8 cellular contexts compared by ENCODE assay signal in genomic region chr10:103504181-103504783, GRCh38. TPM values are rescaled to one million over a fixed set of nuclear protein-coding genes. Genes with fewer than 3 reads are reported as not detected.
DNase-seq lines count a peak whose midpoint lies in the region; ATAC-seq and TF ChIP-seq lines count a peak whose summit lies in the region.

No MANE protein-coding gene starts in this region.

- H3K4me1 Mint-ChIP-seq in stimulated activated memory B cell treated with anti-CD40 and anti-IgM and Interleukin-4, amounts not matched to agents 10 μg/mL and 1 μg/mL and 100 μg/mL, for 72 hours = peaks cover 6% of the 10 kb centered on the region

- TF ChIP-seq CTCF in AG09309 (IDR thresholded peaks at IDR 0.05; ENCODE audit: control insufficient read depth, insufficient read depth, low read depth, low read length, missing control alignments) (no peak), fibroblast of villous mesenchyme (IDR thresholded peaks at IDR 0.05; ENCODE audit: insufficient read depth, low read depth, low read length) (no peak)

- no peaks in the 10 kb centered on the region for H3K9me3 Mint-ChIP-seq in stimulated activated memory B cell treated with anti-CD40 and anti-IgM and Interleukin-4, amounts not matched to agents 10 μg/mL and 1 μg/mL and 100 μg/mL, for 72 hours

- peak; percentile 39 for DNase-seq in AG09309 (ENCODE audit: low read depth)
- DNase-seq in HK-2 (ENCODE audit: unreplicated experiment) = peak; percentile 92
- DNase-seq in activated CD4-positive, alpha-beta T cell treated with anti-CD3 and anti-CD28 coated beads, Interleukin-2, amount 50 U/mL, for 4 hours = peak; percentile 19 to 31
- DNase-seq in fibroblast of villous mesenchyme (ENCODE audit: low read depth) = peak; percentile 97
- no peak for DNase-seq in pons (ENCODE audit: low spot score)
- no peak for DNase-seq in GF-D8 (lab: John Stamatoyannopoulos, UW)
- DNase-seq in NCI-H2081 (lab: John Stamatoyannopoulos, UW) = no peak

- peak; percentile 62 for ATAC-seq in stimulated activated memory B cell treated with anti-CD40 and anti-IgM and Interleukin-4, amounts not matched to agents 10 μg/mL and 1 μg/mL and 100 μg/mL, for 72 hours

- H3K36me3 Mint-ChIP-seq in stimulated activated memory B cell treated with anti-CD40 and anti-IgM and Interleukin-4, amounts not matched to agents 10 μg/mL and 1 μg/mL and 100 μg/mL, for 72 hours = no peaks in the 10 kb centered on the region

- H3K4me3 Mint-ChIP-seq in stimulated activated memory B cell treated with anti-CD40 and anti-IgM and Interleukin-4, amounts not matched to agents 10 μg/mL and 1 μg/mL and 100 μg/mL, for 72 hours = no peak overlapping the region

- peaks cover 80% of the 10 kb centered on the region for H3K27me3 Mint-ChIP-seq in stimulated activated memory B cell treated with anti-CD40 and anti-IgM and Interleukin-4, amounts not matched to agents 10 μg/mL and 1 μg/mL and 100 μg/mL, for 72 hours

- no peak overlapping the region for H3K4me3 ChIP-seq in AG09309 (ENCODE audit: control insufficient read depth, low read depth, low read length)
- no peak overlapping the region for H3K4me3 ChIP-seq in fibroblast of villous mesenchyme (ENCODE audit: low read depth, low read length)

- no peak overlapping the region for H3K27ac Mint-ChIP-seq in stimulated activated memory B cell treated with anti-CD40 and anti-IgM and Interleukin-4, amounts not matched to agents 10 μg/mL and 1 μg/mL and 100 μg/mL, for 72 hours

RNA-seq across cellular contexts. Expression of gene NEURL1, which starts 10.8 kb away (rescaled TPM):
- total RNA-seq in fibroblast of villous mesenchyme = under 0.01 TPM in 2 replicates

RNA-seq across cellular contexts. Expression of gene CALHM3, which starts 25.2 kb away (rescaled TPM):
- under 0.01 TPM in 2 replicates for total RNA-seq in fibroblast of villous mesenchyme

RNA-seq across cellular contexts. Expression of gene CALHM1, which starts 45.6 kb away (rescaled TPM):
- not detected in 2 replicates for total RNA-seq in fibroblast of villous mesenchyme

RNA-seq across cellular contexts. Expression of gene CALHM2, which starts 52.1 kb away (rescaled TPM):
- total RNA-seq in fibroblast of villous mesenchyme = 19.6 and 32.4 TPM in 2 replicates

Comparison
In these comparisons a context has a peak if more than half of its experiments do, and no peak if none do; other contexts are left out.
1. DNase-seq: peak in AG09309 (single experiment), HK-2 (single experiment), activated CD4-positive, alpha-beta T cell treated with anti-CD3 and anti-CD28 coated beads, Interleukin-2, amount 50 U/mL, for 4 hours (2 of 2) and fibroblast of villous mesenchyme (single experiment); none in pons (single experiment), GF-D8 (single experiment) and NCI-H2081 (0 of 2).